8 cellular contexts compared by ENCODE assay signal in the genomic region with DNA sequence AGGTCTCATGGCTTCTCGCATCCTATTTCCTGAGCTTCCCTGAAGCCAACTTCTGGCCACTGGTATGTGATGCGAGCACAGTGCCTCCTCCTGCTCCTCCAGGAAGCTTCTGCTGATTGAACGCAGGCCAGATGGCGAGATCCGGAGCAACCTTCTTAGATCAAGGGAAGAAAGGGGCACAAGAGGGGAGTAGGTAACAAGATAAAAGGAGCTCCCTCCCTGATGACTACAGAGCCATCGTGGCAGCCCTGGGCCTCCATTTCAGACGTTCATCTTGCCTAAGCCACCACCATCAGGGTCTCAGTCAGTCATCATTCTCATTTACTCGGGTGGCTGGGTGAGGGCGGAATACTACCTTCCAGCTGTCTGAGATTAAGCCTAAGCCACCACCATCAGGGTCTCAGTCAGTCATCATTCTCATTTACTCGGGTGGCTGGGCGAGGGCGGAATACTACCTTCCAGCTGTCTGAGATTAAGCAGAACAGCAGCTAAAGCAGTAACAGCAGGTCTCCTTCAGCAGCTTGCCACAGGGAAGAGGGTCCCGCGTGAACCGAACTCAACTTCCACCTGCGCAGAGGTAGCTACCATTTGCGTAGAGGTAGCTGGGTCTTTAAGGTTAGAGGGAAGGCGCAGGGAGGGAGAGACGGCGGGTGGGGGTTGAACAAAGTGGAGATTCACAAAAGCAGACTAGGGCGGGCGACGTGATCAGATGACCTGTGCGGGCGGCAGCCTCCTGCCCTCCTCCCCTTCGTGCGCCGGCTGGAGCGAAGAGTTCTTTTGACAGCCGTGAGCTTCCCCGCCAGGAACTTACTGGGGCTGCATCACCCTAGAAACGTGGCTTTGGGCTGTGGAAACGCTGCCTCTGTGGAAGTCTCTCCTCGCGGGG. TPM values are rescaled to one million over a fixed set of nuclear protein-coding genes. Genes with fewer than 3 reads are reported as not detected.
DNase-seq lines count a peak whose midpoint lies in the region; ATAC-seq and TF ChIP-seq lines count a peak whose summit lies in the region.

No MANE protein-coding gene starts in this region.

- POLR2A ChIA-PET in AG04449 (lab: Yijun Ruan, JAX) = interaction anchor here (1.3 to 2.4 kb wide), 4 partner anchors 12 to 45 kb away, joined by 4 to 10 read pairs (median 8); no protein-coding TSS in a partner anchor

- H3K4me3 ChIP-seq in AG04449 (ENCODE audit: low read depth, low read length) = peak overlapping the region; percentile 95
- H3K4me3 ChIP-seq in OCI-LY3 (ENCODE audit: low read length) = peak overlapping the region; percentile 87
- H3K4me3 ChIP-seq in gastroesophageal sphincter = peak overlapping the region; percentile 64 to 90
- H3K4me3 ChIP-seq in transverse colon = peak overlapping the region; percentile 75 to 93 (median 88)

- H3K27ac Mint-ChIP-seq in osteocyte (ENCODE audit: unreplicated experiment) = peak overlapping the region; percentile 80

- H3K9me3 ChIP-seq in OCI-LY3 (ENCODE audit: insufficient read depth, low read length) = no peaks in the 10 kb centered on the region
- peaks cover 0 to 13% (median 0%) of the 10 kb centered on the region in 3 donors for H3K9me3 ChIP-seq in gastroesophageal sphincter
- no peaks in the 10 kb centered on the region for H3K9me3 ChIP-seq in transverse colon

- no peak overlapping the region for H2AFZ ChIP-seq in OCI-LY3 (ENCODE audit: low read depth, low read length)

- whole genome bisulfite sequencing in gastroesophageal sphincter (ENCODE audit: low coverage in 1 of 2), 2 donors = 28% methylated on average over 15 of the region's 35 CpGs; no CpG with 5 or more reads in 1 of the 2 donors
- WGBS in transverse colon (ENCODE audit: low coverage in 1 of 2), 2 donors = 11% methylated on average over 35 of the region's 35 CpGs; no CpG with 5 or more reads in 1 of the 2 donors

- TF ChIP-seq EP300 in gastroesophageal sphincter (IDR thresholded peaks at IDR 0.05) = no peak
- TF ChIP-seq EP300 in transverse colon (IDR thresholded peaks at IDR 0.05; ENCODE audit: low read depth) = no peak

- H3K4me1 Mint-ChIP-seq in osteocyte (ENCODE audit: unreplicated experiment) = peaks cover 27% of the 10 kb centered on the region

- H3K27me3 Mint-ChIP-seq in osteocyte (ENCODE audit: unreplicated experiment) = no peaks in the 10 kb centered on the region

- ATAC-seq in GM18867 (IDR thresholded peaks at IDR 0.05; ENCODE audit: unreplicated experiment) (peak; percentile 51), HG03097 (IDR thresholded peaks at IDR 0.05; ENCODE audit: low FRiP score, unreplicated experiment) (peak; percentile 37), gastroesophageal sphincter (peak; percentile 58)

- no peak for DNase-seq in AG04449 (ENCODE audit: low read depth, low spot score)
- DNase-seq in activated gamma-delta T cell treated with Interleukin-2 at 50 U/mL for 16 hours = peak; percentile 75
- DNase-seq in osteocyte (ENCODE audit: extremely low spot score, unreplicated experiment) = no peak
- DNase-seq in transverse colon = peak; percentile 85

- H3K4me1 ChIP-seq in OCI-LY3 (ENCODE audit: low read length) = peaks cover 21% of the 10 kb centered on the region
- H3K4me1 ChIP-seq in gastroesophageal sphincter = peaks cover 7 to 55% (median 20%) of the 10 kb centered on the region in 3 donors
- peaks cover 5 to 42% (median 15%) of the 10 kb centered on the region in 4 donors for H3K4me1 ChIP-seq in transverse colon

- no peak for TF ChIP-seq CTCF in AG04449 (IDR thresholded peaks at IDR 0.05; ENCODE audit: insufficient read depth, low read length, missing control alignments)
- no peak for TF ChIP-seq CTCF in OCI-LY3 (IDR thresholded peaks at IDR 0.05; ENCODE audit: low read depth, low read length)
- TF ChIP-seq CTCF in gastroesophageal sphincter (IDR thresholded peaks at IDR 0.05) = no peak
- TF ChIP-seq CTCF in osteocyte (IDR thresholded peaks at IDR 0.05) = no peak
- no peak for TF ChIP-seq CTCF in transverse colon (IDR thresholded peaks at IDR 0.05)

- CTCF ChIA-PET in AG04449 (lab: Yijun Ruan, JAX) = interaction anchor here (0.7 to 2.9 kb wide), 8 partner anchors 9 to 46 kb away, joined by 3 to 7 read pairs (median 4); no protein-coding TSS in a partner anchor

- H3K9me3 Mint-ChIP-seq in osteocyte (ENCODE audit: unreplicated experiment) = peaks cover 12% of the 10 kb centered on the region

- H3K27ac ChIP-seq in OCI-LY3 (ENCODE audit: low read length) = peak overlapping the region; percentile 72
- peak overlapping the region; percentile 76 to 97 (median 94) for H3K27ac ChIP-seq in gastroesophageal sphincter
- peak overlapping the region; percentile 99 for H3K27ac ChIP-seq in transverse colon

- H4K20me1 ChIP-seq in OCI-LY3 (ENCODE audit: insufficient read depth, low read length) = no peaks in the 10 kb centered on the region

- peaks cover 13% of the 10 kb centered on the region for H3K36me3 Mint-ChIP-seq in osteocyte (ENCODE audit: unreplicated experiment)

- no peaks in the 10 kb centered on the region for H3K27me3 ChIP-seq in OCI-LY3 (ENCODE audit: low read depth, low read length)
- no peaks in the 10 kb centered on the region for H3K27me3 ChIP-seq in gastroesophageal sphincter
- no peaks in the 10 kb centered on the region for H3K27me3 ChIP-seq in transverse colon

- TF ChIP-seq POLR2A in gastroesophageal sphincter (IDR thresholded peaks at IDR 0.05) = peak in 1 of 2 donors; percentile 40
- peak; percentile 77 for TF ChIP-seq POLR2A in transverse colon (IDR thresholded peaks at IDR 0.05)

- peaks cover 27% of the 10 kb centered on the region for H3K36me3 ChIP-seq in OCI-LY3 (replicated peaks; ENCODE audit: low read depth, low read length)
- peaks cover 0 to 26% of the 10 kb centered on the region in 2 donors for H3K36me3 ChIP-seq in gastroesophageal sphincter
- H3K36me3 ChIP-seq in transverse colon = no peaks in the 10 kb centered on the region

- H3K4me3 Mint-ChIP-seq in osteocyte (ENCODE audit: unreplicated experiment) = peak overlapping the region; percentile 87

- H3K4me2 ChIP-seq in OCI-LY3 (ENCODE audit: low read length) = peak overlapping the region; percentile 89

- H3K9ac ChIP-seq in OCI-LY3 (ENCODE audit: low read length) = peak overlapping the region; percentile 93

- peaks cover 39% of the 10 kb centered on the region for H3K79me2 ChIP-seq in OCI-LY3 (ENCODE audit: low read length)

- intact Hi-C loops in transverse colon (cut with DNase I; ENCODE audit: low total_unique reads) = no loop called here

- in situ Hi-C loops in transverse colon (cut with MboI; ENCODE audit: low pct_ligation_motif_present in 1 of 4, low pct_unique_long_range_greater_than_20kb in 1 of 4, low sequenced_read_pairs in 3 of 4) = no loop called here

RNA-seq across cellular contexts. Expression of a gene that starts 27.9 kb away (rescaled TPM):
- total RNA-seq in gastroesophageal sphincter (100 to 1,000 TPM; 122 to 196 (median 159) TPM), osteocyte (137 and 140 TPM in 2 replicates), transverse colon (100 to 1,000 TPM in 3 of 4 donors, 10 to 100 TPM in 1; 98.5 to 131 (median 114) TPM)

RNA-seq across cellular contexts. Expression of a gene that starts 30.6 kb away (rescaled TPM):
- total RNA-seq in gastroesophageal sphincter (10 to 100 TPM; 19.1 to 34.9 (median 21.4) TPM), osteocyte (21.7 and 22.2 TPM in 2 replicates), transverse colon (10 to 100 TPM in 3 of 4 donors, 1 to 10 TPM in 1; 4.1 to 35.7 (median 26.9) TPM)

Comparison
In these comparisons a context has a peak if more than half of its experiments do, and no peak if none do; other contexts are left out.
1. DNase-seq: peak in activated gamma-delta T cell treated with Interleukin-2 at 50 U/mL for 16 hours (single experiment) and transverse colon (single experiment); none in AG04449 (single experiment) and osteocyte (single experiment).
2. Peak in every context shown above with its lines, with median percentiles within 50 percentile points of each other: H3K4me3 ChIP-seq, ATAC-seq and H3K27ac ChIP-seq.